ENCODE assay signal across 8 cellular contexts in the genomic region with DNA sequence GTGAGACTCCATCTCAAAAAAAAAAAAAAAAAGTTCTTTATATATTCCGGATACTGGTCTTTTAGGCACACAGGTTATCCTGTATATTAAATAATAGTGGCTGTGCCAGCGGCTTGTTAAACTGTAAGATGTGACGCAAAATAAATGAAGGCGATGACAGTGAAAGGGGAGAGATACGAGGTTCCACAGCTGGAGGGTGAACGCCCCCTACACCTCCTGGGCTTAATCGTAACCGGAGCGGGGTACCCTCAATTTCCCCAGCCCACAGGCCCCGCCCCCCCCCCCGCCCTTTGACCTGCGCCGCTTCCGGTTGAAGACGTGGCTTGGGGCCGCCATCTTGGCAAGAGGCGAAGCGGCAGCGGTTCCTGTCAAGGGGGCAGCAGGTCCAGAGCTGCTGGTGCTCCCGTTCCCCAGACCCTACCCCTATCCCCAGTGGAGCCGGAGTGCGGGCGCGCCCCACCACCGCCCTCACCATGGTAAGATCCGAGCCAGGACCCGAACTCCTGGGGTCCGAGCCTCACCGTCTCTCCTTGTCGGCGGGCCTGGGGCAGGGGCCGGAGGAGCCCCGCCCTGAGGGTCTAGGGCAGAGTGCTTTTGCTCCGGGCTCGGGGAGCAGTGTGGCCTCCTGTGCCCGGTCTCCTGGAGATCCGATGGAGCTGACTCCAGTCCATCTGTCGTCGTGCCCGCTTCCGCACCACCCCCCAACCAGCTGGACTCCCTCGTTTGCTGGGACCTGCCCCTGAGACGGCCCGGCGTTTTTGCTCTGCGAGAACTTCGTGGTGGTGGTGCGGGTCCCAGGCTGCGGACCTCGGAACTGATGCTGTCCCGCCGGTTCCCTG. TPM values are rescaled to one million over a fixed set of nuclear protein-coding genes. Genes with fewer than 3 reads are reported as not detected.
DNase-seq lines count a peak whose midpoint lies in the region; ATAC-seq and TF ChIP-seq lines count a peak whose summit lies in the region.

Gene ARCN1 (plus strand): TSS at position 335 of the 839 bp plus-strand sequence. CDS start 139 bp downstream, at position 474.

- peak within 1 kb of the TSS; percentile 91 to 92 for H3K4me3 ChIP-seq in prostate gland

- peak; percentile 87 for ATAC-seq in left ventricle myocardium superior

- no peaks in the 10 kb centered on the region for H3K4me1 ChIP-seq in prostate gland (replicated peaks)

- POLR2A ChIA-PET in HEK293T (lab: Yijun Ruan, JAX): interaction anchor here (0.8 to 1.5 kb wide), 6 partner anchors 21 to 298 kb away, joined by 3 to 9 read pairs (median 4); no protein-coding TSS in a partner anchor

- under 1% methylated on average over 51 of the region's 52 CpGs for WGBS in prostate gland

- peak within 1 kb of the TSS; percentile 97 to 99 for H3K27ac ChIP-seq in prostate gland

- in situ Hi-C loops in G401 (cut with HindIII; ENCODE audit: low sequenced_read_pairs): no loop called here

- H3K36me3 ChIP-seq in prostate gland: no peaks in the 10 kb centered on the region

- peak; percentile 81 for DNase-seq in G401 (ENCODE audit: low spot score)
- DNase-seq in HEK293T (ENCODE audit: extremely low spot score): peak; percentile 80
- DNase-seq in NCI-H1417 (lab: John Stamatoyannopoulos, UW): peak; percentile 68 to 90 (median 89)
- DNase-seq in T-helper 2 cell: peak; percentile 48 to 88 (median 72)
- DNase-seq in amygdala (lab: John Stamatoyannopoulos, UW): peak in 54 of 56 donors; percentile 22 to 83 (median 68)
- DNase-seq in left ventricle myocardium superior: peak; percentile 86
- DNase-seq in prostate gland (ENCODE audit: low spot score): peak; percentile 64
- DNase-seq in ureter (ENCODE audit: low spot score): peak; percentile 85

- TF ChIP-seq CTCF in prostate gland (IDR thresholded peaks at IDR 0.05): no peak

- peak; percentile 43 for TF ChIP-seq POLR2A in prostate gland (IDR thresholded peaks at IDR 0.05)

- no peaks in the 10 kb centered on the region for H3K9me3 ChIP-seq in prostate gland

- CTCF ChIA-PET in HEK293T (lab: Yijun Ruan, JAX): interaction anchor here (0.7 to 1.0 kb wide), 3 partner anchors 20 to 1019 kb away, joined by 3 to 7 read pairs (median 5); no protein-coding TSS in a partner anchor

- intact Hi-C loops in left ventricle myocardium superior (cut with micrococcal nuclease): no loop called here
- intact Hi-C loops in prostate gland (cut with DNase I): no loop called here

- no peaks in the 10 kb centered on the region for H3K27me3 ChIP-seq in prostate gland (replicated peaks; ENCODE audit: insufficient read depth)

TF ChIP-seq in HEK293T, 16 proteins besides CTCF, POLR2A, EP300 and RAD21:
- TF ChIP-seq ZNF384 (IDR thresholded peaks at IDR 0.05) (peak; percentile 84; the same call in 1 of the 2 replicates), L3MBTL2 (conservative IDR thresholded peaks at IDR 0.05) (no peak; the same call in 1 of the 2 replicates), FOXA1 (IDR thresholded peaks at IDR 0.05) (no peak), SUZ12 (IDR thresholded peaks at IDR 0.05) (no peak)

RNA-seq across cellular contexts. Expression of gene ARCN1, which starts in this region (rescaled TPM):
- 88.3 and 91.9 TPM in 2 replicates for total RNA-seq in G401 (2014; rRNA removed; shearing (Covaris generic))
- 97.1 TPM for total RNA-seq in left ventricle myocardium superior
- 100 to 1,000 TPM; 108 to 132 TPM for total RNA-seq in prostate gland
- 118 TPM for total RNA-seq in ureter

Comparison
In these comparisons a context has a peak if more than half of its experiments do, and no peak if none do; other contexts are left out.
1. Peak in every context shown above with its lines: DNase-seq, ATAC-seq, H3K4me3 ChIP-seq and H3K27ac ChIP-seq.